In genomic region chr5:55441107-55441771, GRCh38 we compare ENCODE assay signal across 2 cellular contexts.
TF ChIP-seq lines count a peak whose summit lies in the region.

No MANE protein-coding gene starts in this region.

TF ChIP-seq in A549, 52 proteins besides CTCF, POLR2A, EP300 and RAD21:
- TF ChIP-seq JUNB (IDR thresholded peaks at IDR 0.05) (no peak), KDM5A (IDR thresholded peaks at IDR 0.05) (no peak), JUN (IDR thresholded peaks at IDR 0.05) (no peak), GATA3 (IDR thresholded peaks at IDR 0.05; ENCODE audit: borderline replicate concordance) (no peak), NR3C1 (IDR thresholded peaks at IDR 0.05) (no peak), MYC (IDR thresholded peaks at IDR 0.05; ENCODE audit: borderline replicate concordance, low read length) (no peak), TFCP2L1 (CRISPR knock-in tag; IDR thresholded peaks at IDR 0.05) (no peak), SMC3 (IDR thresholded peaks at IDR 0.05) (no peak), FOSL2 (IDR thresholded peaks at IDR 0.05) (no peak), FOSL2 (CRISPR knock-in tag; IDR thresholded peaks at IDR 0.05) (no peak), RNF2 (IDR thresholded peaks at IDR 0.05; ENCODE audit: borderline replicate concordance, low read depth) (no peak), HMGXB4 (CRISPR knock-in tag; IDR thresholded peaks at IDR 0.05; ENCODE audit: borderline replicate concordance) (no peak), EHF (CRISPR knock-in tag; IDR thresholded peaks at IDR 0.05) (no peak), NFE2L2 (conservative IDR thresholded peaks at IDR 0.05; ENCODE audit: low read length) (no peak)
- TF ChIP-seq, protein P1, sequence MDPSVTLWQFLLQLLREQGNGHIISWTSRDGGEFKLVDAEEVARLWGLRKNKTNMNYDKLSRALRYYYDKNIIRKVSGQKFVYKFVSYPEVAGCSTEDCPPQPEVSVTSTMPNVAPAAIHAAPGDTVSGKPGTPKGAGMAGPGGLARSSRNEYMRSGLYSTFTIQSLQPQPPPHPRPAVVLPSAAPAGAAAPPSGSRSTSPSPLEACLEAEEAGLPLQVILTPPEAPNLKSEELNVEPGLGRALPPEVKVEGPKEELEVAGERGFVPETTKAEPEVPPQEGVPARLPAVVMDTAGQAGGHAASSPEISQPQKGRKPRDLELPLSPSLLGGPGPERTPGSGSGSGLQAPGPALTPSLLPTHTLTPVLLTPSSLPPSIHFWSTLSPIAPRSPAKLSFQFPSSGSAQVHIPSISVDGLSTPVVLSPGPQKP (IDR thresholded peaks at IDR 0.05; ENCODE audit: low read depth, low read length): no peak

TF ChIP-seq in K562, 482 proteins besides CTCF, POLR2A, EP300 and RAD21:
- no peak for TF ChIP-seq KAT8 (IDR thresholded peaks at IDR 0.05; ENCODE audit: low read depth)
- no peak for TF ChIP-seq ZNF133 (CRISPR knock-in tag; IDR thresholded peaks at IDR 0.05)
- no peak for TF ChIP-seq MCM2 (IDR thresholded peaks at IDR 0.05; ENCODE audit: low read depth)
- TF ChIP-seq ZNF668 (CRISPR knock-in tag; IDR thresholded peaks at IDR 0.05): no peak
- no peak for TF ChIP-seq JUNB (CRISPR knock-in tag; conservative IDR thresholded peaks at IDR 0.05)
- TF ChIP-seq, protein P2, sequence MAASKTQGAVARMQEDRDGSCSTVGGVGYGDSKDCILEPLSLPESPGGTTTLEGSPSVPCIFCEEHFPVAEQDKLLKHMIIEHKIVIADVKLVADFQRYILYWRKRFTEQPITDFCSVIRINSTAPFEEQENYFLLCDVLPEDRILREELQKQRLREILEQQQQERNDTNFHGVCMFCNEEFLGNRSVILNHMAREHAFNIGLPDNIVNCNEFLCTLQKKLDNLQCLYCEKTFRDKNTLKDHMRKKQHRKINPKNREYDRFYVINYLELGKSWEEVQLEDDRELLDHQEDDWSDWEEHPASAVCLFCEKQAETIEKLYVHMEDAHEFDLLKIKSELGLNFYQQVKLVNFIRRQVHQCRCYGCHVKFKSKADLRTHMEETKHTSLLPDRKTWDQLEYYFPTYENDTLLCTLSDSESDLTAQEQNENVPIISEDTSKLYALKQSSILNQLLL (CRISPR knock-in tag; IDR thresholded peaks at IDR 0.05; ENCODE audit: borderline replicate concordance): no peak
